Comparison of ENCODE assay signal across 14 cellular contexts in genomic region chr11:89675383-89675782, GRCh38. TPM values are rescaled to one million over a fixed set of nuclear protein-coding genes. Genes with fewer than 3 reads are reported as not detected.
DNase-seq lines count a peak whose midpoint lies in the region; ATAC-seq, FAIRE-seq and TF ChIP-seq lines count a peak whose summit lies in the region.
"Not testable (repeated sequence)": the region's sequence is repeated elsewhere in the genome, so short reads cannot be mapped to it uniquely, and the experiment has no call there.
"Had no signal": no experiment of that assay in that cellular context is flagged by ENCODE, and none has a peak within 500 bp of the region (broad histone marks: within the 10 kb centered on the region; RNA-seq: fewer than 3 reads in every experiment).

No MANE protein-coding gene starts in this region.

- H3K4me1 ChIP-seq in Karpas-422 (ENCODE audit: low read length); HepG2 (ENCODE audit: insufficient read depth, low read length): not testable (repeated sequence)

- not testable (repeated sequence) for H4K20me1 ChIP-seq in Karpas-422 (ENCODE audit: insufficient read depth, low read depth, low read length); HepG2 (ENCODE audit: insufficient read depth, low read length)

- not testable (repeated sequence) for H3K79me2 ChIP-seq in Karpas-422 (ENCODE audit: low read length); HepG2 (ENCODE audit: insufficient read depth, low read length)

- H3K4me3 Mint-ChIP-seq in progenitor cell of endocrine pancreas (ENCODE audit: low read depth): not testable (repeated sequence)

- not testable (repeated sequence) for H3K9me2 ChIP-seq in Karpas-422 (replicated peaks; ENCODE audit: insufficient read depth, low read length)

- POLR2A ChIA-PET in HepG2 (lab: Yijun Ruan, JAX): not testable (repeated sequence)

- not testable (repeated sequence) for BruUV-seq in HepG2 (replicated peaks; lab: Mats Ljungman, UMichigan)

- WGBS in HepG2 (ENCODE audit: low lambda C conversion rate): 7% methylated on average over 2 of the region's 2 CpGs

- H3K27me3 Mint-ChIP-seq in progenitor cell of endocrine pancreas: not testable (repeated sequence)

- not testable (repeated sequence) for TF ChIP-seq RAD21 in HepG2 (CRISPR knock-in tag; IDR thresholded peaks at IDR 0.05)

- not testable (repeated sequence) for H3K27me3 ChIP-seq in Karpas-422 (ENCODE audit: low read length); HepG2 (ENCODE audit: control insufficient read depth in 1 of 2, insufficient read depth in 2 of 2, low read length in 2 of 2)

- H3K36me3 Mint-ChIP-seq in progenitor cell of endocrine pancreas (ENCODE audit: insufficient read depth): not testable (repeated sequence)

- not testable (repeated sequence) for TF ChIP-seq POLR2A in HepG2 (IDR thresholded peaks at IDR 0.05; ENCODE audit: insufficient read depth in 1 of 2, low read depth in 2 of 2, low read length in 2 of 2)

- peak; percentile 0 for DNase-seq in EH (ENCODE audit: low read depth)
- DNase-seq in Karpas-422: peak; percentile 70
- DNase-seq in OCI-M1 (lab: John Stamatoyannopoulos, UW): peak; percentile 72
- DNase-seq in HepG2 (ENCODE audit: low spot score): peak; percentile 2
- DNase-seq in progenitor cell of endocrine pancreas (ENCODE audit: low spot score, unreplicated experiment): not testable (repeated sequence)

- H3K4me1 Mint-ChIP-seq in progenitor cell of endocrine pancreas (ENCODE audit: low read depth): peaks cover 20% of the 10 kb centered on the region

- in situ Hi-C loops in HepG2 (cut with HindIII; ENCODE audit: extremely low pct_ligation_motif_present, low pct_unique_long_range_greater_than_20kb): not testable (repeated sequence)

- not testable (repeated sequence) for H3K4me2 ChIP-seq in Karpas-422 (ENCODE audit: low read depth, low read length, poor library complexity, severe bottlenecking); HepG2 (ENCODE audit: low read depth, low read length)

- H3K27ac Mint-ChIP-seq in progenitor cell of endocrine pancreas: not testable (repeated sequence)

- intact Hi-C loops in HepG2 (cut with micrococcal nuclease; ENCODE audit: unreplicated experiment): loop anchor here (2.0 kb wide), 1 partner anchor 437 kb away; no protein-coding TSS in a partner anchor

- CTCF ChIA-PET in HepG2 (lab: Yijun Ruan, JAX; ENCODE audit: low intra/inter-chr PET ratio, low total read pairs): not testable (repeated sequence)

- FAIRE-seq in endometrium (lab: Jason Lieb, UNC) (peak; percentile 66), HepG2 (lab: Jason Lieb, UNC) (peak; percentile 60)

- TF ChIP-seq EP300 in HepG2 (IDR thresholded peaks at IDR 0.05; ENCODE audit: low read depth in 2 of 2, low read length in 2 of 2); HepG2 (CRISPR knock-in tag; IDR thresholded peaks at IDR 0.05; ENCODE audit: borderline replicate concordance): not testable (repeated sequence)

- 0 out of 2 replicates have a peak overlapping the region, but pooled peaks have one; percentile 1 for H3K27ac ChIP-seq in 22Rv1
- H3K27ac ChIP-seq in Karpas-422 (ENCODE audit: low read length); HepG2 (ENCODE audit: extremely low read length, insufficient read depth, low read length): not testable (repeated sequence)
- peak overlapping the region; percentile 89 for H3K27ac ChIP-seq in VCaP

- H3K9ac ChIP-seq in Karpas-422 (ENCODE audit: low read length); HepG2 (ENCODE audit: insufficient read depth, low read depth, low read length): not testable (repeated sequence)

- not testable (repeated sequence) for H3K36me3 ChIP-seq in Karpas-422 (ENCODE audit: insufficient read depth, low read length); HepG2 (replicated peaks in 1 of 2; ENCODE audit: control insufficient read depth in 1 of 2, insufficient read depth in 2 of 2, low read length in 2 of 2)

- ATAC-seq in HepG2: not testable (repeated sequence)

- not testable (repeated sequence) for H2AFZ ChIP-seq in Karpas-422 (ENCODE audit: low read length); HepG2 (ENCODE audit: low read length)

- not testable (repeated sequence) for H3K9me3 Mint-ChIP-seq in progenitor cell of endocrine pancreas (ENCODE audit: low read depth)

- H3K9me3 ChIP-seq in Karpas-422 (ENCODE audit: low read length); HepG2 (ENCODE audit: low read length): not testable (repeated sequence)

- H3K4me3 ChIP-seq in Karpas-422 (ENCODE audit: low read length); HepG2 (replicated peaks in 1 of 3; ENCODE audit: insufficient read depth in 1 of 3, low read depth in 2 of 3, low read length in 3 of 3): not testable (repeated sequence)

- TF ChIP-seq CTCF in 22Rv1 (IDR thresholded peaks at IDR 0.05) (peak; percentile 79), VCaP (conservative IDR thresholded peaks at IDR 0.05) (peak; percentile 76), HepG2 (CRISPR knock-in tag; IDR thresholded peaks at IDR 0.05) (peak; percentile 39), progenitor cell of endocrine pancreas (IDR thresholded peaks at IDR 0.05; ENCODE audit: unreplicated experiment) (peak; percentile 39)

TF ChIP-seq in HepG2, 621 proteins besides CTCF, POLR2A, EP300 and RAD21:
- peak; percentile 63 for TF ChIP-seq STAG1 (CRISPR knock-in tag; IDR thresholded peaks at IDR 0.05)
- TF ChIP-seq SMC3 (IDR thresholded peaks at IDR 0.05; ENCODE audit: low read length): 0 out of 2 replicates have a peak, but pooled peaks have one; percentile 7

RNA-seq across cellular contexts. Expression of gene TRIM77, which starts 34.7 kb away (rescaled TPM):
- total RNA-seq in Karpas-422 (2014; rRNA removed; shearing (Covaris generic); ENCODE audit: low replicate concordance): not detected in 2 replicates
- total RNA-seq in HepG2 (2016; rRNA removed; fragmentation: Illumina TruSeq; extraction: Trizol) (not detected in 2 replicates), progenitor cell of endocrine pancreas (not detected in 2 replicates)
- total RNA-seq in HepG2 (2016; cell fraction: cytosol; rRNA removed; fragmentation: Illumina TruSeq; extraction: Trizol; ENCODE audit: low read depth): not detected in 2 replicates
- not detected in 2 replicates for total RNA-seq in HepG2 (2016; cell fraction: insoluble cytoplasmic fraction; rRNA removed; fragmentation: Illumina TruSeq; extraction: Trizol)
- total RNA-seq in HepG2 (2016; cell fraction: membrane; rRNA removed; fragmentation: Illumina TruSeq; extraction: Trizol): not detected in 2 replicates
- total RNA-seq in HepG2 (2016; cell fraction: nucleus; rRNA removed; fragmentation: Illumina TruSeq; extraction: Trizol): not detected in 2 replicates
- not detected in 2 replicates for polyA plus RNA-seq in HepG2 (2011; rRNA removed)
- polyA plus RNA-seq in HepG2 (2011; cell fraction: cytosol; rRNA removed): not detected in 2 replicates
- not detected in 2 replicates for polyA plus RNA-seq in HepG2 (2011; cell fraction: nucleus; rRNA removed)
- not detected in 2 replicates for polyA plus RNA-seq in HepG2 (2012)
- polyA plus RNA-seq in HepG2 (2016; cell fraction: cytosol; fragmentation: Illumina TruSeq; extraction: Trizol; ENCODE audit: low read depth): not detected in 2 replicates
- polyA plus RNA-seq in HepG2 (2016; cell fraction: insoluble cytoplasmic fraction; fragmentation: Illumina TruSeq; extraction: Trizol; ENCODE audit: low read depth): not detected in 2 replicates
- polyA plus RNA-seq in HepG2 (2016; cell fraction: membrane; fragmentation: Illumina TruSeq; extraction: Trizol; ENCODE audit: low read depth): not detected in 2 replicates
- polyA plus RNA-seq in HepG2 (2016; cell fraction: nucleus; fragmentation: Illumina TruSeq; extraction: Trizol; ENCODE audit: insufficient read depth, low read depth): not detected in 2 replicates
- polyA minus RNA-seq in HepG2 (2011; rRNA and poly(A)+ RNA removed; ENCODE audit: low replicate concordance): not detected in 2 replicates
- polyA minus RNA-seq in HepG2 (2011; cell fraction: cytosol; rRNA and poly(A)+ RNA removed): not detected in 2 replicates
- not detected in 2 replicates for polyA minus RNA-seq in HepG2 (2011; cell fraction: nucleus; rRNA and poly(A)+ RNA removed)
- total RNA-seq: activated naive CD8-positive, alpha-beta T cell treated with anti-CD3 and anti-CD28 coated beads, Interleukin-2, amount 10 ng/mL, durations not matched to agents 7 days and 5 days; CD4-positive, alpha-beta T cell; left lung; LHCN-M2; posterior vena cava; thoracic aorta had no signal
